In genomic region chr10:130792096-130792845, GRCh38 we compare ENCODE assay signal across 30 cellular contexts.
"Had no signal": no experiment of that assay in that cellular context is flagged by ENCODE, and none has a peak within 500 bp of the region (broad histone marks: within the 10 kb centered on the region; RNA-seq: fewer than 3 reads in every experiment).

No MANE protein-coding gene starts in this region.

- H3K27me3 ChIP-seq: ascending aorta, cardiac muscle cell had no signal

- H3K36me3 ChIP-seq: ascending aorta, cardiac muscle cell had no signal

- H3K27ac ChIP-seq: ascending aorta, cardiac muscle cell, VCaP had no signal

- DNase-seq: activated B cell treated with CpG ODN at 0.5 μM for 24 hours; activated CD4-positive, alpha-beta memory T cell treated with anti-CD3 and anti-CD28 coated beads, Interleukin-2, amount 10 ng/mL, durations not matched to agents 7 days and 5 days; activated CD4-positive, alpha-beta T cell treated with anti-CD3 and anti-CD28 coated beads for 1 hour; activated CD4-positive, alpha-beta T cell treated with anti-CD3 and anti-CD28 coated beads for 36 hours; activated CD4-positive, alpha-beta T cell treated with anti-CD3 and anti-CD28 coated beads for 48 hours; activated CD4-positive, alpha-beta T cell treated with anti-CD3 and anti-CD28 coated beads, Interleukin-2, amount 10 ng/mL, durations not matched to agents 7 days and 5 days; activated CD4-positive, alpha-beta T cell treated with anti-CD3 and anti-CD28 coated beads, Interleukin-2, amount 50 U/mL, for 48 hours; activated CD8-positive, alpha-beta memory T cell treated with anti-CD3 and anti-CD28 coated beads for 24 hours; activated CD8-positive, alpha-beta memory T cell treated with anti-CD3 and anti-CD28 coated beads, Interleukin-2, amount 10 ng/mL, durations not matched to agents 7 days and 5 days; activated CD8-positive, alpha-beta memory T cell treated with anti-CD3 and anti-CD28 coated beads, Interleukin-2, amount 50 U/mL, for 48 hours; activated CD8-positive, alpha-beta T cell treated with anti-CD3 and anti-CD28 coated beads, Interleukin-2, amount 10 ng/mL, durations not matched to agents 7 days and 5 days; activated effector memory CD4-positive, alpha-beta T cell treated with Interleukin-2 at 50 U/mL for 16 hours; activated gamma-delta T cell; activated naive CD4-positive, alpha-beta T cell treated with Interleukin-2 at 50 U/mL for 16 hours; activated naive CD8-positive, alpha-beta T cell treated with anti-CD3 and anti-CD28 coated beads, Interleukin-2, amount 10 ng/mL, durations not matched to agents 7 days and 5 days; activated naive CD8-positive, alpha-beta T cell treated with anti-CD3 and anti-CD28 coated beads, Interleukin-2, amount 50 U/mL, for 24 hours; activated T-cell treated with anti-CD3 and anti-CD28 coated beads, Interleukin-2, amount 50 U/mL, for 24 hours; activated T-cell treated with anti-CD3 and anti-CD28 coated beads, Interleukin-2, amount 50 U/mL, for 48 hours; amygdala; anterior cingulate cortex; caudate nucleus; cerebellar nuclear complex; T-helper 1 cell; T-helper 2 cell; T-helper 9 cell had no signal

- H3K9me3 ChIP-seq: ascending aorta had no signal

- H3K4me1 ChIP-seq: ascending aorta had no signal

- FAIRE-seq: bronchial epithelial cell, TTC549 had no signal

- H3K4me3 ChIP-seq: ascending aorta, cardiac muscle cell had no signal

- ATAC-seq: activated CD4-positive, alpha-beta T cell treated with anti-CD3 and anti-CD28 coated beads for 36 hours; activated CD8-positive, alpha-beta memory T cell treated with anti-CD3 and anti-CD28 coated beads, Interleukin-2, amount 10 ng/mL, durations not matched to agents 7 days and 5 days; activated CD8-positive, alpha-beta T cell treated with anti-CD3 and anti-CD28 coated beads, Interleukin-2, amount 10 ng/mL, durations not matched to agents 7 days and 5 days; activated naive CD8-positive, alpha-beta T cell treated with anti-CD3 and anti-CD28 coated beads, Interleukin-2, amount 50 U/mL, for 24 hours had no signal
